ENCODE assay signal across 24 cellular contexts in the genomic region with DNA sequence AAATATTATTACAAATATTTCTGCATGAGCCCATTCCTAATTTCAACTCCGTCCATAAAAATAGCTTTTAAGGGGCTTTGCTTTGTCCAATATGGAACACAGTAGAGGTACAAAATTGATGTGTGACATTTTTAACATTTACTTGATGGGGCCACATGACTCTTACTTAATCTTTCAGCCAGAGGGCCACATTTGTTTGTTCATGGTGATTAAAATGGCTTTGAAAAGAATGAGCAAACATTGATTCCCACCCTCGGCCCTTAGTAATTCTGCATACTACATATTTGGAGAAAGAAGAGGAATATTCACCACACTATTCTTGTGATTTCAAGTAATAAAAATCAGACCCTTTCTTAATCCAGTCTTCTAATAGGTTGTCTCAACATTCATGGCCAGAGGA. TPM values are rescaled to one million over a fixed set of nuclear protein-coding genes. Genes with fewer than 3 reads are reported as not detected.
DNase-seq lines count a peak whose midpoint lies in the region; ATAC-seq and TF ChIP-seq lines count a peak whose summit lies in the region.
"Had no signal": no experiment of that assay in that cellular context is flagged by ENCODE, and none has a peak within 500 bp of the region (broad histone marks: within the 10 kb centered on the region; RNA-seq: fewer than 3 reads in every experiment).

No MANE protein-coding gene starts in this region.

- H3K9me3 ChIP-seq in mammary epithelial cell (replicated peaks; ENCODE audit: insufficient read depth, low read length) (no peaks in the 10 kb centered on the region), PC-3 (ENCODE audit: low read length) (no peaks in the 10 kb centered on the region), smooth muscle cell (replicated peaks; ENCODE audit: low read depth) (no peaks in the 10 kb centered on the region), ascending aorta (no peaks in the 10 kb centered on the region)
- H3K9me3 ChIP-seq: BLaER1 treated with 17β-estradiol and CSF1 and Interleukin-3, amounts not matched to agents 10 nM and 100 nM; mucosa of descending colon; sigmoid colon; uterus had no signal

- no peak overlapping the region for H3K9ac ChIP-seq in mammary epithelial cell (ENCODE audit: insufficient read depth, low read length)
- H3K9ac ChIP-seq in PC-3 (ENCODE audit: low read length): no peak overlapping the region
- no peak overlapping the region for H3K9ac ChIP-seq in smooth muscle cell (ENCODE audit: low read depth)
- H3K9ac ChIP-seq: KMS-11 had no signal

- peaks cover 16% of the 10 kb centered on the region for H3K4me1 ChIP-seq in mammary epithelial cell (ENCODE audit: insufficient read depth, low read length)
- peaks cover 16% of the 10 kb centered on the region for H3K4me1 ChIP-seq in PC-3 (ENCODE audit: insufficient read depth, low read length)
- peaks cover 4% of the 10 kb centered on the region for H3K4me1 ChIP-seq in smooth muscle cell (ENCODE audit: low read depth)
- peaks cover 15 to 17% of the 10 kb centered on the region in 2 donors for H3K4me1 ChIP-seq in ascending aorta
- H3K4me1 ChIP-seq: uterus had no signal

- H3K36me3 ChIP-seq in mammary epithelial cell (ENCODE audit: insufficient read depth, low read length) (peaks cover 61% of the 10 kb centered on the region), PC-3 (ENCODE audit: low read depth, low read length) (peaks cover 64% of the 10 kb centered on the region), smooth muscle cell (ENCODE audit: low read depth) (peaks cover 21% of the 10 kb centered on the region), ascending aorta (peaks cover 80 to 94% of the 10 kb centered on the region in 2 donors)
- H3K36me3 ChIP-seq: uterus had no signal

- dilution Hi-C loops in mammary epithelial cell (cut with HindIII; ENCODE audit: low sequenced_read_pairs): no loop called here

- intact Hi-C loops in mammary epithelial cell (cut with micrococcal nuclease): no loop called here
- intact Hi-C loops in MCF 10A (cut with micrococcal nuclease): no loop called here
- intact Hi-C loops in PC-3 (cut with micrococcal nuclease): no loop called here
- intact Hi-C loops in ascending aorta (cut with DNase I): no loop called here

- ATAC-seq in PC-3 (0 out of 2 replicates have a peak, but pooled peaks have one; percentile 33), HG03095 (IDR thresholded peaks at IDR 0.05; ENCODE audit: unreplicated experiment) (no peak)
- ATAC-seq: mucosa of descending colon; SK-N-SH treated with all-trans-retinoic acid at 6 μM for 48 hours; stimulated activated memory B cell treated with anti-CD40 and anti-IgM and Interleukin-4, amounts not matched to agents 10 μg/mL and 1 μg/mL and 100 μg/mL, for 72 hours had no signal

- POLR2A ChIA-PET in MCF 10A (lab: Yijun Ruan, JAX) (interaction anchor here (1.0 to 3.2 kb wide), 7 partner anchors 8 to 81 kb away, joined by 3 to 15 read pairs (median 5); partner anchors contain the start of genes AAMP, ARPC2 and PNKD), PC-3 (lab: Charles Lee; ENCODE audit: unreplicated experiment) (no interaction called here)

- H3K4me2 ChIP-seq in mammary epithelial cell (ENCODE audit: insufficient read depth, low read depth, low read length) (no peak overlapping the region), PC-3 (ENCODE audit: low read length) (no peak overlapping the region), smooth muscle cell (no peak overlapping the region)
- H3K4me2 ChIP-seq: BLaER1 treated with 17β-estradiol and CSF1 and Interleukin-3, amounts not matched to agents 10 nM and 100 nM; KMS-11 had no signal

- H3K79me2 ChIP-seq in mammary epithelial cell (ENCODE audit: insufficient read depth, low read length) (peaks cover 83% of the 10 kb centered on the region), PC-3 (ENCODE audit: low read length) (peaks cover 10% of the 10 kb centered on the region; the same call in 1 of the 2 replicates), smooth muscle cell (ENCODE audit: low read depth) (peaks cover 52% of the 10 kb centered on the region)

- H3K9me2 ChIP-seq in PC-3 (replicated peaks; ENCODE audit: low read length): no peaks in the 10 kb centered on the region

- H3K9me3 Mint-ChIP-seq in MCF 10A (ENCODE audit: unreplicated experiment) (no peaks in the 10 kb centered on the region), osteocyte (ENCODE audit: unreplicated experiment) (no peaks in the 10 kb centered on the region)
- H3K9me3 Mint-ChIP-seq: activated CD4-positive, alpha-beta T cell treated with anti-CD3 and anti-CD28 coated beads, Interleukin-2, amount 10 ng/mL, durations not matched to agents 7 days and 5 days; stimulated activated memory B cell treated with anti-CD40 and anti-IgM and Interleukin-4, amounts not matched to agents 10 μg/mL and 1 μg/mL and 100 μg/mL, for 72 hours had no signal

- H3K4me3 ChIP-seq in mammary epithelial cell (replicated peaks in 1 of 3; ENCODE audit: insufficient read depth in 1 of 3, low read depth in 2 of 3, low read length in 3 of 3): no peak overlapping the region
- H3K4me3 ChIP-seq in PC-3 (ENCODE audit: low read length): no peak overlapping the region
- no peak overlapping the region for H3K4me3 ChIP-seq in smooth muscle cell
- H3K4me3 ChIP-seq in ascending aorta: no peak overlapping the region
- H3K4me3 ChIP-seq: BLaER1 treated with 17β-estradiol and CSF1 and Interleukin-3, amounts not matched to agents 10 nM and 100 nM; mucosa of descending colon; sigmoid colon; uterus had no signal

- no peak for DNase-seq in mammary epithelial cell
- DNase-seq in MCF 10A (ENCODE audit: unreplicated experiment): no peak
- no peak for DNase-seq in PC-3
- no peak for DNase-seq in epithelial cell of prostate (ENCODE audit: low read depth, low spot score)
- no peak for DNase-seq in smooth muscle cell (lab: John Stamatoyannopoulos, UW; ENCODE audit: unreplicated experiment)
- no peak for DNase-seq in osteocyte (ENCODE audit: extremely low spot score, unreplicated experiment)
- DNase-seq in ascending aorta (ENCODE audit: low spot score in 2 of 2): no peak
- DNase-seq: activated CD4-positive, alpha-beta T cell treated with anti-CD3 and anti-CD28 coated beads, Interleukin-2, amount 10 ng/mL, durations not matched to agents 7 days and 5 days; effector CD8-positive, alpha-beta T cell; erythroblast; glutamatergic neuron; mucosa of descending colon; NCI-H1436; NCI-H2107; NCI-H748 treated with DMSO at 0.1 percent for 48 hours; sigmoid colon; stimulated activated CD4-positive, alpha-beta T cell treated with anti-CD3 and anti-CD28 coated beads, Interleukin-4, amount 100 ng/mL, for 4 hours; uterus had no signal

- H3K27me3 ChIP-seq in mammary epithelial cell (ENCODE audit: insufficient read depth, low read length) (no peaks in the 10 kb centered on the region), PC-3 (ENCODE audit: low read length) (no peaks in the 10 kb centered on the region), smooth muscle cell (ENCODE audit: low read depth) (no peaks in the 10 kb centered on the region), ascending aorta (no peaks in the 10 kb centered on the region)
- H3K27me3 ChIP-seq: BLaER1 treated with 17β-estradiol and CSF1 and Interleukin-3, amounts not matched to agents 10 nM and 100 nM; sigmoid colon; uterus had no signal

- H3K27ac ChIP-seq in mammary epithelial cell (ENCODE audit: insufficient read depth, low read depth, low read length): no peak overlapping the region
- no peak overlapping the region for H3K27ac ChIP-seq in PC-3 (ENCODE audit: low read length)
- peak overlapping the region; percentile 8 for H3K27ac ChIP-seq in epithelial cell of prostate
- peak overlapping the region; percentile 33 for H3K27ac ChIP-seq in smooth muscle cell (ENCODE audit: low read depth)
- H3K27ac ChIP-seq in ascending aorta: peak overlapping the region in 1 of 2 donors; percentile 24
- H3K27ac ChIP-seq: BLaER1 treated with 17β-estradiol and CSF1 and Interleukin-3, amounts not matched to agents 10 nM and 100 nM; KMS-11; sigmoid colon; uterus had no signal

- H3K4me1 Mint-ChIP-seq in MCF 10A (ENCODE audit: insufficient read depth, unreplicated experiment): peaks cover 10% of the 10 kb centered on the region
- peaks cover 21% of the 10 kb centered on the region for H3K4me1 Mint-ChIP-seq in osteocyte (ENCODE audit: unreplicated experiment)

- H2AFZ ChIP-seq in mammary epithelial cell (ENCODE audit: low read depth, low read length): no peak overlapping the region
- no peak overlapping the region for H2AFZ ChIP-seq in PC-3 (ENCODE audit: low read length)
- H2AFZ ChIP-seq in smooth muscle cell (ENCODE audit: low read depth): no peak overlapping the region

- TF ChIP-seq CTCF in mammary epithelial cell (conservative IDR thresholded peaks at IDR 0.05 in 1 of 2, IDR thresholded peaks at IDR 0.05 in 1 of 2; ENCODE audit: extremely low read depth in 1 of 2, insufficient read depth in 1 of 2, low read depth in 1 of 2, low read length in 2 of 2) (no peak), MCF 10A (IDR thresholded peaks at IDR 0.05; ENCODE audit: unreplicated experiment) (no peak), PC-3 (conservative IDR thresholded peaks at IDR 0.05; ENCODE audit: low read depth, low read length) (no peak), smooth muscle cell (IDR thresholded peaks at IDR 0.05; ENCODE audit: borderline replicate concordance, insufficient read depth, poor library complexity, severe bottlenecking) (no peak), osteocyte (IDR thresholded peaks at IDR 0.05) (no peak), ascending aorta (IDR thresholded peaks at IDR 0.05) (no peak)

- in situ Hi-C loops in mammary epithelial cell (cut with MboI; ENCODE audit: low sequenced_read_pairs in 2 of 2): no loop called here

- no peaks in the 10 kb centered on the region for H4K20me1 ChIP-seq in mammary epithelial cell (ENCODE audit: insufficient read depth, low read length)
- no peaks in the 10 kb centered on the region for H4K20me1 ChIP-seq in PC-3 (ENCODE audit: low read length)
- peaks cover 96% of the 10 kb centered on the region for H4K20me1 ChIP-seq in smooth muscle cell (ENCODE audit: low read depth)

- no peaks in the 10 kb centered on the region for H3K27me3 Mint-ChIP-seq in MCF 10A (ENCODE audit: insufficient read depth, unreplicated experiment)
- H3K27me3 Mint-ChIP-seq in osteocyte (ENCODE audit: unreplicated experiment): no peaks in the 10 kb centered on the region
- H3K27me3 Mint-ChIP-seq: activated CD4-positive, alpha-beta T cell treated with anti-CD3 and anti-CD28 coated beads, Interleukin-2, amount 10 ng/mL, durations not matched to agents 7 days and 5 days; stimulated activated memory B cell treated with anti-CD40 and anti-IgM and Interleukin-4, amounts not matched to agents 10 μg/mL and 1 μg/mL and 100 μg/mL, for 72 hours had no signal

- BruUV-seq in mammary epithelial cell (replicated peaks; lab: Mats Ljungman, UMichigan) (TSS peak; percentile 1), MCF 10A (replicated peaks; lab: Mats Ljungman, UMichigan) (no TSS peak), PC-3 (replicated peaks; lab: Mats Ljungman, UMichigan) (no TSS peak)

- 38% methylated on average over 2 of the region's 2 CpGs for WGBS in mammary epithelial cell (ENCODE audit: low coverage, missing lambda C conversion rate)
- WGBS in smooth muscle cell (ENCODE audit: low lambda C conversion rate): 36% methylated on average over 2 of the region's 2 CpGs

- CTCF ChIA-PET in mammary epithelial cell (lab: Charles Lee; ENCODE audit: low non-redundant PET) (interaction anchor here (0.6 kb wide), 1 partner anchor 47 kb away, joined by 3 read pairs; no protein-coding TSS in a partner anchor), MCF 10A (lab: Yijun Ruan, JAX) (interaction anchor here (0.7 to 1.6 kb wide), 2 partner anchors 22 to 36 kb away, joined by 3 to 4 read pairs; partner anchors contain the start of genes AAMP and PNKD), PC-3 (lab: Charles Lee) (no interaction called here)

- H3K36me3 Mint-ChIP-seq in MCF 10A (ENCODE audit: insufficient read depth, unreplicated experiment): peaks cover 97% of the 10 kb centered on the region
- H3K36me3 Mint-ChIP-seq in osteocyte (ENCODE audit: unreplicated experiment): peaks cover 60% of the 10 kb centered on the region

- H3K4me3 Mint-ChIP-seq in MCF 10A (ENCODE audit: unreplicated experiment) (no peak overlapping the region), osteocyte (ENCODE audit: unreplicated experiment) (no peak overlapping the region)
- H3K4me3 Mint-ChIP-seq: activated CD4-positive, alpha-beta T cell treated with anti-CD3 and anti-CD28 coated beads, Interleukin-2, amount 10 ng/mL, durations not matched to agents 7 days and 5 days; stimulated activated memory B cell treated with anti-CD40 and anti-IgM and Interleukin-4, amounts not matched to agents 10 μg/mL and 1 μg/mL and 100 μg/mL, for 72 hours had no signal

- H3K27ac Mint-ChIP-seq in MCF 10A (ENCODE audit: low read depth, unreplicated experiment) (no peak overlapping the region), osteocyte (ENCODE audit: unreplicated experiment) (no peak overlapping the region)
- H3K27ac Mint-ChIP-seq: activated CD4-positive, alpha-beta T cell treated with anti-CD3 and anti-CD28 coated beads, Interleukin-2, amount 10 ng/mL, durations not matched to agents 7 days and 5 days; stimulated activated memory B cell treated with anti-CD40 and anti-IgM and Interleukin-4, amounts not matched to agents 10 μg/mL and 1 μg/mL and 100 μg/mL, for 72 hours had no signal

- H3F3A ChIP-seq in PC-3 (ENCODE audit: low read length, unreplicated experiment) (peaks cover 6% of the 10 kb centered on the region), smooth muscle cell (ENCODE audit: low read depth) (peaks cover 64% of the 10 kb centered on the region)

RNA-seq across cellular contexts. Expression of gene ARPC2, which starts 17.5 kb away (rescaled TPM):
- total RNA-seq in mammary epithelial cell: 100 to 1,000 TPM; 523 to 644 TPM
- 961 TPM for polyA plus RNA-seq in mammary epithelial cell
- 351 TPM for polyA minus RNA-seq in mammary epithelial cell
- 196 and 284 TPM in 2 replicates for total RNA-seq in MCF 10A (2022)
- 210 and 213 TPM in 2 replicates for total RNA-seq in PC-3 (2014; rRNA removed)
- 645 and 653 TPM in 2 replicates for total RNA-seq in smooth muscle cell
- 858 and 872 TPM in 2 replicates for polyA plus RNA-seq in smooth muscle cell
- total RNA-seq in osteocyte: 265 and 284 TPM in 2 replicates
- 237 TPM for total RNA-seq in ascending aorta

RNA-seq across cellular contexts. Expression of gene GPBAR1, which starts 26.3 kb away (rescaled TPM):
- under 1 TPM; 0.49 to 0.83 TPM for total RNA-seq in mammary epithelial cell
- polyA plus RNA-seq in mammary epithelial cell: 0.03 TPM
- not detected for polyA minus RNA-seq in mammary epithelial cell
- total RNA-seq in MCF 10A (2022): 0.16 TPM in 1 of 2 replicates, not detected in the other
- total RNA-seq in PC-3 (2014; rRNA removed): 0.18 TPM in 1 of 2 replicates, not detected in the other
- total RNA-seq in smooth muscle cell: 0.94 and 1.3 TPM in 2 replicates
- 1.6 and 2.6 TPM in 2 replicates for polyA plus RNA-seq in smooth muscle cell
- total RNA-seq in osteocyte: not detected in 2 replicates
- total RNA-seq in ascending aorta: not detected
- polyA plus RNA-seq: neural cell had no signal

RNA-seq across cellular contexts. Expression of gene AAMP, which starts 35.5 kb away (rescaled TPM):
- total RNA-seq in mammary epithelial cell: 10 to 100 TPM; 80.2 to 87.6 TPM
- polyA plus RNA-seq in mammary epithelial cell: 112 TPM
- 85.9 TPM for polyA minus RNA-seq in mammary epithelial cell
- total RNA-seq in MCF 10A (2022): 95.7 and 98.7 TPM in 2 replicates
- total RNA-seq in PC-3 (2014; rRNA removed): 272 and 312 TPM in 2 replicates
- 58.9 and 71.5 TPM in 2 replicates for total RNA-seq in smooth muscle cell
- polyA plus RNA-seq in smooth muscle cell: 95.8 and 135 TPM in 2 replicates
- 62.9 and 66.3 TPM in 2 replicates for total RNA-seq in osteocyte
- 73.7 TPM for total RNA-seq in ascending aorta

RNA-seq across cellular contexts. Expression of gene PNKD, which starts 35.8 kb away (rescaled TPM):
- 10 to 100 TPM; 15.7 to 29.8 TPM for total RNA-seq in mammary epithelial cell
- polyA plus RNA-seq in mammary epithelial cell: 33.4 TPM
- polyA minus RNA-seq in mammary epithelial cell: 61.1 TPM
- total RNA-seq in MCF 10A (2022): 13.0 and 23.1 TPM in 2 replicates
- total RNA-seq in PC-3 (2014; rRNA removed): 95.5 and 97.7 TPM in 2 replicates
- 26.1 and 42.0 TPM in 2 replicates for total RNA-seq in smooth muscle cell
- 109 and 126 TPM in 2 replicates for polyA plus RNA-seq in smooth muscle cell
- total RNA-seq in osteocyte: 43.0 and 45.0 TPM in 2 replicates
- total RNA-seq in ascending aorta: 45.8 TPM

RNA-seq across cellular contexts. Expression of gene TMBIM1, which starts 57.8 kb away (rescaled TPM):
- 100 to 1,000 TPM; 260 to 312 TPM for total RNA-seq in mammary epithelial cell
- polyA plus RNA-seq in mammary epithelial cell: 349 TPM
- 644 TPM for polyA minus RNA-seq in mammary epithelial cell
- 96.8 and 107 TPM in 2 replicates for total RNA-seq in MCF 10A (2022)
- 42.8 and 45.0 TPM in 2 replicates for total RNA-seq in PC-3 (2014; rRNA removed)
- total RNA-seq in smooth muscle cell: 109 TPM in 2 replicates
- 121 and 172 TPM in 2 replicates for polyA plus RNA-seq in smooth muscle cell
- total RNA-seq in osteocyte: 86.4 and 97.4 TPM in 2 replicates
- total RNA-seq in ascending aorta: 320 TPM
- polyA plus RNA-seq: neural cell had no signal

Comparison
In these comparisons a context has a peak if more than half of its experiments do, and no peak if none do; other contexts are left out.
1. H3K27ac ChIP-seq: peak in epithelial cell of prostate (single experiment) and smooth muscle cell (single experiment); none in mammary epithelial cell (single experiment) and PC-3 (single experiment).